Comparison of ENCODE assay signal across 12 cellular contexts in genomic region chr10:5894458-5894857, GRCh38.
"Had no signal": no experiment of that assay in that cellular context is flagged by ENCODE, and none has a peak within 500 bp of the region (broad histone marks: within the 10 kb centered on the region; RNA-seq: fewer than 3 reads in every experiment).

No MANE protein-coding gene starts in this region.

- H3K4me3 ChIP-seq: colonic mucosa, tibial artery, vagina had no signal

- H3K27me3 Mint-ChIP-seq: activated CD4-positive, alpha-beta T cell treated with anti-CD3 and anti-CD28 coated beads for 36 hours had no signal

- DNase-seq: activated CD4-positive, alpha-beta T cell treated with anti-CD3 and anti-CD28 coated beads for 36 hours; activated CD8-positive, alpha-beta T cell treated with anti-CD3 and anti-CD28 coated beads, Interleukin-2, amount 10 ng/mL, durations not matched to agents 7 days and 5 days; activated gamma-delta T cell treated with Interleukin-2 at 50 U/mL for 16 hours; caudate nucleus; colonic mucosa; effector CD4-positive, alpha-beta T cell; islet precursor cell; small intestine; T1000 had no signal

- H3K4me3 Mint-ChIP-seq: activated CD4-positive, alpha-beta T cell treated with anti-CD3 and anti-CD28 coated beads for 36 hours; activated CD8-positive, alpha-beta T cell treated with anti-CD3 and anti-CD28 coated beads, Interleukin-2, amount 10 ng/mL, durations not matched to agents 7 days and 5 days had no signal

- H3K9me3 ChIP-seq: colonic mucosa, tibial artery, vagina had no signal

- H3K27ac ChIP-seq: colonic mucosa, parathyroid adenoma, tibial artery, vagina had no signal

- H3K27ac Mint-ChIP-seq: activated CD4-positive, alpha-beta T cell treated with anti-CD3 and anti-CD28 coated beads for 36 hours; activated CD8-positive, alpha-beta T cell treated with anti-CD3 and anti-CD28 coated beads, Interleukin-2, amount 10 ng/mL, durations not matched to agents 7 days and 5 days had no signal

- H3K36me3 ChIP-seq: colonic mucosa had no signal

- ATAC-seq: activated CD4-positive, alpha-beta T cell treated with anti-CD3 and anti-CD28 coated beads for 36 hours; activated CD8-positive, alpha-beta T cell treated with anti-CD3 and anti-CD28 coated beads, Interleukin-2, amount 10 ng/mL, durations not matched to agents 7 days and 5 days had no signal

- H3K27me3 ChIP-seq: colonic mucosa, tibial artery, vagina had no signal
